Comparison of ENCODE assay signal across 1 cellular context in genomic region chr4:140085062-140085622, GRCh38.
TF ChIP-seq lines count a peak whose summit lies in the region.

No MANE protein-coding gene starts in this region.

TF ChIP-seq in HEK293, 187 proteins besides CTCF, POLR2A, EP300 and RAD21 (continued from another document):
- TF ChIP-seq, protein P1, sequence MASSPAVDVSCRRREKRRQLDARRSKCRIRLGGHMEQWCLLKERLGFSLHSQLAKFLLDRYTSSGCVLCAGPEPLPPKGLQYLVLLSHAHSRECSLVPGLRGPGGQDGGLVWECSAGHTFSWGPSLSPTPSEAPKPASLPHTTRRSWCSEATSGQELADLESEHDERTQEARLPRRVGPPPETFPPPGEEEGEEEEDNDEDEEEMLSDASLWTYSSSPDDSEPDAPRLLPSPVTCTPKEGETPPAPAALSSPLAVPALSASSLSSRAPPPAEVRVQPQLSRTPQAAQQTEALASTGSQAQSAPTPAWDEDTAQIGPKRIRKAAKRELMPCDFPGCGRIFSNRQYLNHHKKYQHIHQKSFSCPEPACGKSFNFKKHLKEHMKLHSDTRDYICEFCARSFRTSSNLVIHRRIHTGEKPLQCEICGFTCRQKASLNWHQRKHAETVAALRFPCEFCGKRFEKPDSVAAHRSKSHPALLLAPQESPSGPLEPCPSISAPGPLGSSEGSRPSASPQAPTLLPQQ (tag by site-specific recombination; IDR thresholded peaks at IDR 0.05): no peak
- TF ChIP-seq REST (tag by site-specific recombination; IDR thresholded peaks at IDR 0.05): no peak
- TF ChIP-seq PBX3 (CRISPR knock-in tag; IDR thresholded peaks at IDR 0.05): no peak
- no peak for TF ChIP-seq ZNF701 (tag by site-specific recombination; IDR thresholded peaks at IDR 0.05)
- TF ChIP-seq ZNF747 (tag by site-specific recombination; IDR thresholded peaks at IDR 0.05): no peak
- TF ChIP-seq ZNF2 (tag by site-specific recombination; IDR thresholded peaks at IDR 0.05): no peak; the same call in 1 of the 2 replicates
- no peak; the same call in 1 of the 2 replicates for TF ChIP-seq PATZ1 (tag by site-specific recombination; IDR thresholded peaks at IDR 0.05)
- TF ChIP-seq ZNF623 (tag by site-specific recombination; IDR thresholded peaks at IDR 0.05): no peak
- peak; percentile 24; the same call in 1 of the 2 replicates for TF ChIP-seq ZNF341 (tag by site-specific recombination; IDR thresholded peaks at IDR 0.05; ENCODE audit: low read depth)
- 0 out of 2 replicates have a peak, but pooled peaks have one; percentile 25 for TF ChIP-seq IKZF3 (tag by site-specific recombination; IDR thresholded peaks at IDR 0.05)
- TF ChIP-seq ZBTB17 (tag by site-specific recombination; IDR thresholded peaks at IDR 0.05): peak; percentile 55; the same call in 1 of the 2 replicates
- TF ChIP-seq KLF16 (tag by site-specific recombination; IDR thresholded peaks at IDR 0.05): no peak
- peak; percentile 47; the same call in 1 of the 2 replicates for TF ChIP-seq ZEB2 (tag by site-specific recombination; IDR thresholded peaks at IDR 0.05)
- no peak for TF ChIP-seq ZNF558 (tag by site-specific recombination; IDR thresholded peaks at IDR 0.05)
- TF ChIP-seq ZNF626 (tag by site-specific recombination; IDR thresholded peaks at IDR 0.05): no peak
- TF ChIP-seq ZNF221 (tag by site-specific recombination; IDR thresholded peaks at IDR 0.05; ENCODE audit: borderline replicate concordance): no peak
- no peak for TF ChIP-seq KLF7 (tag by site-specific recombination; IDR thresholded peaks at IDR 0.05; ENCODE audit: borderline replicate concordance)
- no peak for TF ChIP-seq ZNF529 (tag by site-specific recombination; IDR thresholded peaks at IDR 0.05; ENCODE audit: insufficient replicate concordance)
TF ChIP-seq in HEK293: peak in this region for 15.
